Comparison of ENCODE assay signal across 8 cellular contexts in genomic region chr2:121699421-121700328, GRCh38. TPM values are rescaled to one million over a fixed set of nuclear protein-coding genes. Genes with fewer than 3 reads are reported as not detected.
DNase-seq lines count a peak whose midpoint lies in the region; ATAC-seq, FAIRE-seq and TF ChIP-seq lines count a peak whose summit lies in the region.

No MANE protein-coding gene starts in this region.

- no peaks in the 10 kb centered on the region for H4K20me1 ChIP-seq in BLaER1 treated with 17β-estradiol and CSF1 and Interleukin-3, amounts not matched to agents 10 nM and 100 nM

- FAIRE-seq in kidney (lab: Jason Lieb, UNC), result no peak

- ATAC-seq in GM19467 (IDR thresholded peaks at IDR 0.05; ENCODE audit: unreplicated experiment) (peak; percentile 98), HG03565 (IDR thresholded peaks at IDR 0.05; ENCODE audit: unreplicated experiment) (peak; percentile 97)
- ATAC-seq in activated naive CD8-positive, alpha-beta T cell treated with anti-CD3 and anti-CD28 coated beads, Interleukin-2, amount 10 ng/mL, durations not matched to agents 7 days and 5 days (ENCODE audit: low read depth), result peak; percentile 98

- H3K4me3 Mint-ChIP-seq in activated naive CD8-positive, alpha-beta T cell treated with anti-CD3 and anti-CD28 coated beads, Interleukin-2, amount 10 ng/mL, durations not matched to agents 7 days and 5 days, result peak overlapping the region; percentile 95
- H3K4me3 Mint-ChIP-seq in progenitor cell of endocrine pancreas (ENCODE audit: low read depth), result no peak overlapping the region

- peak overlapping the region; percentile 99 for H3K27ac Mint-ChIP-seq in activated naive CD8-positive, alpha-beta T cell treated with anti-CD3 and anti-CD28 coated beads, Interleukin-2, amount 10 ng/mL, durations not matched to agents 7 days and 5 days
- H3K27ac Mint-ChIP-seq in progenitor cell of endocrine pancreas, result no peak overlapping the region

- intact Hi-C loops in kidney (cut with DNase I), result no loop called here

- no peaks in the 10 kb centered on the region for H3K36me3 ChIP-seq in BLaER1 treated with 17β-estradiol and CSF1 and Interleukin-3, amounts not matched to agents 10 nM and 100 nM
- H3K36me3 ChIP-seq in kidney (ENCODE audit: control insufficient read depth in 1 of 2, insufficient read depth in 2 of 2, low read length in 2 of 2), result no peaks in the 10 kb centered on the region

- H3K27me3 ChIP-seq in BLaER1 treated with 17β-estradiol and CSF1 and Interleukin-3, amounts not matched to agents 10 nM and 100 nM, result no peaks in the 10 kb centered on the region

- H3K27ac ChIP-seq in BLaER1 treated with 17β-estradiol and CSF1 and Interleukin-3, amounts not matched to agents 10 nM and 100 nM, result peak overlapping the region in 10 of 11 experiments; percentile 64 to 83 (median 78); a peak in 20 of 22 replicates
- no peak overlapping the region for H3K27ac ChIP-seq in kidney (ENCODE audit: low read depth in 2 of 2, low read length in 2 of 2)

- no peaks in the 10 kb centered on the region for H3K36me3 Mint-ChIP-seq in activated naive CD8-positive, alpha-beta T cell treated with anti-CD3 and anti-CD28 coated beads, Interleukin-2, amount 10 ng/mL, durations not matched to agents 7 days and 5 days
- no peaks in the 10 kb centered on the region for H3K36me3 Mint-ChIP-seq in progenitor cell of endocrine pancreas (ENCODE audit: insufficient read depth)

- H3K9me3 Mint-ChIP-seq in activated naive CD8-positive, alpha-beta T cell treated with anti-CD3 and anti-CD28 coated beads, Interleukin-2, amount 10 ng/mL, durations not matched to agents 7 days and 5 days, result no peaks in the 10 kb centered on the region
- no peaks in the 10 kb centered on the region for H3K9me3 Mint-ChIP-seq in progenitor cell of endocrine pancreas (ENCODE audit: low read depth)

- no peaks in the 10 kb centered on the region for H3K9me3 ChIP-seq in BLaER1 treated with 17β-estradiol and CSF1 and Interleukin-3, amounts not matched to agents 10 nM and 100 nM (replicated peaks in 1 of 11)
- H3K9me3 ChIP-seq in kidney (ENCODE audit: control insufficient read depth in 1 of 2, low read length in 2 of 2), result no peaks in the 10 kb centered on the region

- TF ChIP-seq CTCF in kidney (IDR thresholded peaks at IDR 0.05; ENCODE audit: borderline replicate concordance, extremely low read depth, insufficient read depth) (no peak), progenitor cell of endocrine pancreas (IDR thresholded peaks at IDR 0.05; ENCODE audit: unreplicated experiment) (no peak)

- peak; percentile 83 for DNase-seq in SW480 (ENCODE audit: low spot score)
- DNase-seq in activated naive CD8-positive, alpha-beta T cell treated with anti-CD3 and anti-CD28 coated beads, Interleukin-2, amount 10 ng/mL, durations not matched to agents 7 days and 5 days, result peak; percentile 86
- peak; percentile 91 for DNase-seq in kidney
- DNase-seq in stimulated activated CD8-positive, alpha-beta memory T cell treated with anti-CD3 and anti-CD28 coated beads, Interleukin-12 subunit alpha, Interleukin-12 subunit beta, amount 100 ng/mL, for 1 hour (ENCODE audit: low read depth), result peak; percentile 76
- DNase-seq in progenitor cell of endocrine pancreas (ENCODE audit: low spot score, unreplicated experiment), result no peak

- POLR2A ChIA-PET in activated naive CD8-positive, alpha-beta T cell treated with anti-CD3 and anti-CD28 coated beads, Interleukin-2, amount 10 ng/mL, durations not matched to agents 7 days and 5 days (lab: Charles Lee), result interaction anchor here (0.5 to 5.4 kb wide), 11 partner anchors 17 to 181 kb away, joined by 3 to 103 read pairs (median 3); partner anchors contain the start of genes CLASP1, NIFK and RNU4ATAC

- peak overlapping the region; percentile 88 to 98 (median 94) for H3K4me2 ChIP-seq in BLaER1 treated with 17β-estradiol and CSF1 and Interleukin-3, amounts not matched to agents 10 nM and 100 nM

- H3K4me1 ChIP-seq in BLaER1 treated with 17β-estradiol and CSF1 and Interleukin-3, amounts not matched to agents 10 nM and 100 nM, result peaks cover 34 to 53% (median 49%) of the 10 kb centered on the region in 10 experiments
- H3K4me1 ChIP-seq in kidney (ENCODE audit: control insufficient read depth in 1 of 2, insufficient read depth in 1 of 2, low read depth in 1 of 2, low read length in 2 of 2), result peaks cover 0 to 8% of the 10 kb centered on the region in 2 donors

- H3K4me1 Mint-ChIP-seq in activated naive CD8-positive, alpha-beta T cell treated with anti-CD3 and anti-CD28 coated beads, Interleukin-2, amount 10 ng/mL, durations not matched to agents 7 days and 5 days, result peaks cover 47% of the 10 kb centered on the region
- H3K4me1 Mint-ChIP-seq in progenitor cell of endocrine pancreas (ENCODE audit: low read depth), result peaks cover 7% of the 10 kb centered on the region

- H3K9ac ChIP-seq in BLaER1 treated with 17β-estradiol and CSF1 and Interleukin-3, amounts not matched to agents 10 nM and 100 nM, result peak overlapping the region in 10 of 11 experiments; percentile 41 to 73 (median 66); a peak in 18 of 22 replicates
- no peak overlapping the region for H3K9ac ChIP-seq in kidney (ENCODE audit: low read length in 2 of 2)

- H3K27me3 Mint-ChIP-seq in activated naive CD8-positive, alpha-beta T cell treated with anti-CD3 and anti-CD28 coated beads, Interleukin-2, amount 10 ng/mL, durations not matched to agents 7 days and 5 days, result no peaks in the 10 kb centered on the region
- H3K27me3 Mint-ChIP-seq in progenitor cell of endocrine pancreas, result no peaks in the 10 kb centered on the region

- peak overlapping the region; percentile 26 to 58 (median 41); a peak in 17 of 20 replicates for H3K4me3 ChIP-seq in BLaER1 treated with 17β-estradiol and CSF1 and Interleukin-3, amounts not matched to agents 10 nM and 100 nM
- no peak overlapping the region for H3K4me3 ChIP-seq in kidney (ENCODE audit: low read length in 2 of 2)

RNA-seq across cellular contexts. Expression of gene NIFK, which starts 37.0 kb away (rescaled TPM):
- 10 to 100 TPM; 62.4 to 73.2 TPM for total RNA-seq in activated naive CD8-positive, alpha-beta T cell treated with anti-CD3 and anti-CD28 coated beads, Interleukin-2, amount 10 ng/mL, durations not matched to agents 7 days and 5 days
- total RNA-seq in kidney, result 40.4 TPM
- 33.4 TPM for polyA plus RNA-seq in kidney (ENCODE audit: insufficient read depth, low read depth, low replicate concordance)
- total RNA-seq in progenitor cell of endocrine pancreas, result 45.0 and 53.6 TPM in 2 replicates

RNA-seq across cellular contexts. Expression of gene CLASP1, which starts 50.4 kb away (rescaled TPM):
- total RNA-seq in activated naive CD8-positive, alpha-beta T cell treated with anti-CD3 and anti-CD28 coated beads, Interleukin-2, amount 10 ng/mL, durations not matched to agents 7 days and 5 days, result 10 to 100 TPM; 64.4 to 75.9 TPM
- total RNA-seq in kidney (71.5 TPM), progenitor cell of endocrine pancreas (98.4 and 102 TPM in 2 replicates)
- 6.8 TPM for polyA plus RNA-seq in kidney (ENCODE audit: insufficient read depth, low read depth, low replicate concordance)

RNA-seq across cellular contexts. Expression of gene TSN, which starts 55.8 kb away (rescaled TPM):
- 10 to 100 TPM; 50.0 to 51.5 TPM for total RNA-seq in activated naive CD8-positive, alpha-beta T cell treated with anti-CD3 and anti-CD28 coated beads, Interleukin-2, amount 10 ng/mL, durations not matched to agents 7 days and 5 days
- total RNA-seq in kidney (66.1 TPM), progenitor cell of endocrine pancreas (86.3 and 91.7 TPM in 2 replicates)
- polyA plus RNA-seq in kidney (ENCODE audit: insufficient read depth, low read depth, low replicate concordance), result 37.9 TPM

Comparison
In these comparisons a context has a peak if more than half of its experiments do, and no peak if none do; other contexts are left out.
1. H3K27ac ChIP-seq: peak in BLaER1 treated with 17β-estradiol and CSF1 and Interleukin-3, amounts not matched to agents 10 nM and 100 nM (10 of 11); none in kidney (0 of 2).
2. H3K4me3 ChIP-seq: peak in BLaER1 treated with 17β-estradiol and CSF1 and Interleukin-3, amounts not matched to agents 10 nM and 100 nM (10 of 10); none in kidney (0 of 2).
3. H3K9ac ChIP-seq: peak in BLaER1 treated with 17β-estradiol and CSF1 and Interleukin-3, amounts not matched to agents 10 nM and 100 nM (10 of 11); none in kidney (0 of 2).
4. Peak in every context shown above with its lines, with median percentiles within 50 percentile points of each other: ATAC-seq.